Comparison of ENCODE assay signal across 18 cellular contexts in the genomic region with DNA sequence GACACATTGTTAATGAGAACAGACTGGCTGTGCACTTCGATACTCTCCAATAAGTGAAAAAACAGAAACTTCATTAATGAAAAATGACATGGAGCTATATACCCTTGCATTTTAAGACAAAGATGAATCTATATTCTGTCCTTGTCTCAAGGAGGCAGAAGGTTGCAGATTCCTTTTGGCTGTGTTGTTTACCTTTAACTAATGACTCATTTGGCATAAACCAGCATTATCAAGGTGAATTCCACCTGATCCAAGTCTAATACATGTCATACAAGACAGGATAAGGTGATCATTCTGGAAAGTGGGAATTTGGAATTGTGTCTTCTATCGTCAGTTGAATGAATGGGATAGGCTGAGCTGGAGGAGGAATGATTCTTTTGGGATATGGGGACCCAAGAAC.
DNase-seq lines count a peak whose midpoint lies in the region; ATAC-seq, FAIRE-seq and TF ChIP-seq lines count a peak whose summit lies in the region.
"Had no signal": no experiment of that assay in that cellular context is flagged by ENCODE, and none has a peak within 500 bp of the region (broad histone marks: within the 10 kb centered on the region; RNA-seq: fewer than 3 reads in every experiment).

No MANE protein-coding gene starts in this region.

- peak overlapping the region; percentile 2 for H3K27ac Mint-ChIP-seq in endothelial cell (ENCODE audit: unreplicated experiment)
- H3K27ac Mint-ChIP-seq: B cell; CD8-positive, alpha-beta T cell; H9 had no signal

- H3K4me1 Mint-ChIP-seq in endothelial cell (ENCODE audit: unreplicated experiment), result peaks cover 37% of the 10 kb centered on the region
- H3K4me1 Mint-ChIP-seq: B cell had no signal

- no peak for TF ChIP-seq CTCF in cardiac muscle cell (IDR thresholded peaks at IDR 0.05; ENCODE audit: low read depth, low read length)
- no peak for TF ChIP-seq CTCF in heart right ventricle (IDR thresholded peaks at IDR 0.05)
- no peak for TF ChIP-seq CTCF in endothelial cell (IDR thresholded peaks at IDR 0.05; ENCODE audit: unreplicated experiment)
- no peak for TF ChIP-seq CTCF in uterus (IDR thresholded peaks at IDR 0.05)

- DNase-seq in cardiac muscle cell (ENCODE audit: low read depth in 1 of 2, low spot score in 1 of 2) (no peak), heart right ventricle (no peak), HTR-8/SVneo (ENCODE audit: insufficient read length, low spot score) (no peak), endothelial cell (ENCODE audit: low spot score) (no peak), renal cortical epithelial cell (ENCODE audit: low read depth) (peak; percentile 40), SIG-M5 (lab: John Stamatoyannopoulos, UW) (no peak), uterus (no peak)
- DNase-seq in activated effector memory CD4-positive, alpha-beta T cell treated with anti-CD3 and anti-CD28 coated beads, Interleukin-2, amount 50 U/mL, for 16 hours, result no peak
- DNase-seq: 8988T; Calu3; CD8-positive, alpha-beta T cell; DMS 273 treated with DMSO at 0.1 percent for 48 hours; GOT3; H9 had no signal

- no peaks in the 10 kb centered on the region for H3K27me3 ChIP-seq in cardiac muscle cell
- no peaks in the 10 kb centered on the region for H3K27me3 ChIP-seq in heart right ventricle
- H3K27me3 ChIP-seq in uterus, result no peaks in the 10 kb centered on the region
- H3K27me3 ChIP-seq: BLaER1 treated with 17β-estradiol and CSF1 and Interleukin-3, amounts not matched to agents 10 nM and 100 nM had no signal

- peak overlapping the region; percentile 89 for H3K27ac ChIP-seq in cardiac muscle cell
- peak overlapping the region in 1 of 10 donors; percentile 78 for H3K27ac ChIP-seq in heart right ventricle
- H3K27ac ChIP-seq in uterus, result no peak overlapping the region
- H3K27ac ChIP-seq: BLaER1 treated with 17β-estradiol and CSF1 and Interleukin-3, amounts not matched to agents 10 nM and 100 nM had no signal

- H3K9me3 ChIP-seq in cardiac muscle cell (ENCODE audit: low read depth) (no peaks in the 10 kb centered on the region), heart right ventricle (no peaks in the 10 kb centered on the region), uterus (no peaks in the 10 kb centered on the region)
- H3K9me3 ChIP-seq: BLaER1 treated with 17β-estradiol and CSF1 and Interleukin-3, amounts not matched to agents 10 nM and 100 nM had no signal

- 74 to 79% methylated on average over 2 of the region's 2 CpGs for WGBS in heart right ventricle, 2 donors

- H3K36me3 Mint-ChIP-seq in endothelial cell (ENCODE audit: low read depth, unreplicated experiment), result no peaks in the 10 kb centered on the region
- H3K36me3 Mint-ChIP-seq: CD8-positive, alpha-beta T cell had no signal

- TF ChIP-seq POLR2A in uterus (IDR thresholded peaks at IDR 0.05), result no peak

- H3K4me3 Mint-ChIP-seq in endothelial cell (ENCODE audit: unreplicated experiment), result no peak overlapping the region
- H3K4me3 Mint-ChIP-seq: B cell; CD8-positive, alpha-beta T cell; H9 had no signal

- H3K36me3 ChIP-seq in cardiac muscle cell (no peaks in the 10 kb centered on the region), heart right ventricle (no peaks in the 10 kb centered on the region), uterus (no peaks in the 10 kb centered on the region)
- H3K36me3 ChIP-seq: BLaER1 treated with 17β-estradiol and CSF1 and Interleukin-3, amounts not matched to agents 10 nM and 100 nM had no signal

- peak; percentile 65 for FAIRE-seq in HTR-8/SVneo (lab: Jason Lieb, UNC)
- FAIRE-seq: G401.6, GM12892 had no signal

- peaks cover 18% of the 10 kb centered on the region for H3K4me1 ChIP-seq in cardiac muscle cell (ENCODE audit: low read depth)
- H3K4me1 ChIP-seq in heart right ventricle, result peaks cover 7 to 58% (median 38%) of the 10 kb centered on the region in 9 donors
- H3K4me1 ChIP-seq in uterus, result no peaks in the 10 kb centered on the region

- ATAC-seq in heart right ventricle, result no peak
- ATAC-seq: CD8-positive, alpha-beta T cell had no signal

- H3K27me3 Mint-ChIP-seq in endothelial cell (ENCODE audit: unreplicated experiment), result no peaks in the 10 kb centered on the region
- H3K27me3 Mint-ChIP-seq: B cell had no signal

- intact Hi-C loops in heart right ventricle (cut with DNase I) (loop anchor here in 1 of 10 donors (5.0 to 10.0 kb wide), 2 partner anchors 41 to 83 kb away; no protein-coding TSS in a partner anchor), uterus (cut with DNase I; ENCODE audit: low total_unique reads) (no loop called here)

- H3K4me3 ChIP-seq in cardiac muscle cell, result no peak overlapping the region
- no peak overlapping the region for H3K4me3 ChIP-seq in heart right ventricle
- no peak overlapping the region for H3K4me3 ChIP-seq in uterus
- H3K4me3 ChIP-seq: BLaER1 treated with 17β-estradiol and CSF1 and Interleukin-3, amounts not matched to agents 10 nM and 100 nM had no signal

- no peaks in the 10 kb centered on the region for H3K9me3 Mint-ChIP-seq in endothelial cell (ENCODE audit: unreplicated experiment)
- H3K9me3 Mint-ChIP-seq: CD8-positive, alpha-beta T cell; H9 had no signal
